13 cellular contexts compared by ENCODE assay signal in genomic region chr5:107513337-107514125, GRCh38.
DNase-seq lines count a peak whose midpoint lies in the region; ATAC-seq and TF ChIP-seq lines count a peak whose summit lies in the region.
"Had no signal": no experiment of that assay in that cellular context is flagged by ENCODE, and none has a peak within 500 bp of the region (broad histone marks: within the 10 kb centered on the region; RNA-seq: fewer than 3 reads in every experiment).

No MANE protein-coding gene starts in this region.

- H3K36me3 Mint-ChIP-seq in chondrocyte (ENCODE audit: low read depth) = no peaks in the 10 kb centered on the region
- H3K36me3 Mint-ChIP-seq: CD8-positive, alpha-beta memory T cell had no signal

- no peaks in the 10 kb centered on the region for H3K27me3 Mint-ChIP-seq in chondrocyte (ENCODE audit: low read depth)

- DNase-seq in chondrocyte (ENCODE audit: low spot score) = no peak
- peak; percentile 26 for DNase-seq in retina
- no peak for DNase-seq in HuH-7.5 (ENCODE audit: low spot score)
- DNase-seq: CD8-positive, alpha-beta memory T cell; NCI-H524; upper lobe of left lung had no signal

- TF ChIP-seq CTCF in chondrocyte (IDR thresholded peaks at IDR 0.05) = no peak

- peak overlapping the region; percentile 19 for H3K27ac Mint-ChIP-seq in chondrocyte (ENCODE audit: unreplicated experiment)

- ATAC-seq in GM19324 (IDR thresholded peaks at IDR 0.05; ENCODE audit: low FRiP score, unreplicated experiment) (peak; percentile 56), HG02973 (IDR thresholded peaks at IDR 0.05; ENCODE audit: unreplicated experiment) (peak; percentile 47), GM21390 (IDR thresholded peaks at IDR 0.05; ENCODE audit: unreplicated experiment) (no peak), HG03045 (IDR thresholded peaks at IDR 0.05; ENCODE audit: unreplicated experiment) (no peak), GM18907 (IDR thresholded peaks at IDR 0.05; ENCODE audit: unreplicated experiment) (no peak)
- ATAC-seq: gastroesophageal sphincter, left lobe of liver had no signal

- H3K4me3 Mint-ChIP-seq in chondrocyte (ENCODE audit: unreplicated experiment) = no peak overlapping the region
- H3K4me3 Mint-ChIP-seq: CD8-positive, alpha-beta memory T cell had no signal

- peaks cover 20% of the 10 kb centered on the region for H3K4me1 Mint-ChIP-seq in chondrocyte (ENCODE audit: low read depth)
- H3K4me1 Mint-ChIP-seq: CD8-positive, alpha-beta memory T cell had no signal

- H3K9me3 Mint-ChIP-seq in chondrocyte (ENCODE audit: low read depth) = no peaks in the 10 kb centered on the region

Comparison
In these comparisons a context has a peak if more than half of its experiments do, and no peak if none do; other contexts are left out.
1. ATAC-seq: peak in GM19324 (single experiment) and HG02973 (single experiment); none in GM21390 (single experiment), HG03045 (single experiment) and GM18907 (single experiment).